ENCODE assay signal across 19 cellular contexts in the genomic region with DNA sequence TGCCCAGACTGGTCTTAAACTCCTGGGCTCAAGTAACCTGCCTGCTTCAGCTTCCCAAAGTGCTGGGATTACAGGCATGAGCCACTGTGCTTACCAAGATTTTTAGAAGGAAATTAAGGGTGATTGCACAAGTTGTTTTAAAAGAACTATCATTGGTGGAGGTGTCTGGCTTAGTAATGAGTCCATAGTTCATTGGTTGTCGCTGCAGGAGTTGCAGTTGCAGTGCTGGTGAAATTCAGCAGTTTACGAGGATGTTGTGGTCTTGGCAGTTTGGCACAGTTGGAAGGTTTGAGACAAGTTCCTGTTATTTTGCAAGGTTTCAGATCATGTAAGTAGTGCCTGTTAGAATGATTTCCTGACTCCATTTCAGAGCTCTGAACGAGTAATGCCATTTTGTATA. TPM values are rescaled to one million over a fixed set of nuclear protein-coding genes. Genes with fewer than 3 reads are reported as not detected.
DNase-seq lines count a peak whose midpoint lies in the region; ATAC-seq and TF ChIP-seq lines count a peak whose summit lies in the region.
"Had no signal": no experiment of that assay in that cellular context is flagged by ENCODE, and none has a peak within 500 bp of the region (broad histone marks: within the 10 kb centered on the region; RNA-seq: fewer than 3 reads in every experiment).

No MANE protein-coding gene starts in this region.

- H3K4me3 ChIP-seq in DND-41 (ENCODE audit: low read depth in 1 of 2, low read length in 2 of 2): no peak overlapping the region; a peak in 1 of 4 replicates
- no peak overlapping the region for H3K4me3 ChIP-seq in ascending aorta
- H3K4me3 ChIP-seq: dorsolateral prefrontal cortex, lung, pancreas, suprapubic skin had no signal

- H3K4me1 ChIP-seq in DND-41 (ENCODE audit: insufficient read depth, low read length) (peaks cover 13% of the 10 kb centered on the region), ascending aorta (no peaks in the 10 kb centered on the region)
- H3K4me1 ChIP-seq: pancreas, suprapubic skin had no signal

- H3K27ac ChIP-seq in DND-41 (ENCODE audit: low read length): peak overlapping the region; percentile 84
- H3K27ac ChIP-seq in ascending aorta: no peak overlapping the region
- H3K27ac ChIP-seq: dorsolateral prefrontal cortex, pancreas, suprapubic skin had no signal

- H3K9ac ChIP-seq in DND-41 (ENCODE audit: low read depth, low read length): no peak overlapping the region

- H3K27me3 ChIP-seq in DND-41 (ENCODE audit: insufficient read depth, low read length, poor library complexity): no peaks in the 10 kb centered on the region
- H3K27me3 ChIP-seq in ascending aorta: no peaks in the 10 kb centered on the region
- H3K27me3 ChIP-seq: pancreas, suprapubic skin had no signal

- H3K36me3 ChIP-seq in DND-41 (ENCODE audit: insufficient read depth, low read length): no peaks in the 10 kb centered on the region
- H3K36me3 ChIP-seq in ascending aorta: no peaks in the 10 kb centered on the region
- H3K36me3 ChIP-seq: pancreas, suprapubic skin had no signal

- H3K79me2 ChIP-seq in DND-41 (ENCODE audit: insufficient read depth, low read length): no peaks in the 10 kb centered on the region

- DNase-seq in DND-41 (peak; percentile 13), LoVo (ENCODE audit: low spot score) (peak; percentile 0), SIG-M5 treated with dmso at 0.1 percent for 504 hours (lab: John Stamatoyannopoulos, UW; ENCODE audit: unreplicated experiment) (peak; percentile 98), left lobe of liver (ENCODE audit: low spot score) (no peak), AG08395 (ENCODE audit: low spot score) (no peak), ascending aorta (ENCODE audit: low spot score in 2 of 2) (no peak), sciatic nerve (ENCODE audit: low spot score) (no peak)
- DNase-seq: activated CD4-positive, alpha-beta T cell treated with anti-CD3 and anti-CD28 coated beads, Interleukin-2, amount 50 U/mL, for 48 hours; activated T-cell treated with anti-CD3 and anti-CD28 coated beads, Interleukin-2, amount 50 U/mL, for 48 hours; C1 segment of cervical spinal cord; dorsolateral prefrontal cortex; glutamatergic neuron; H7; NCI-H526 treated with DMSO at 0.1 percent for 48 hours; pancreas had no signal

- no peak overlapping the region for H3K4me2 ChIP-seq in DND-41 (ENCODE audit: insufficient read depth, low read length)

- TF ChIP-seq CTCF in DND-41 (IDR thresholded peaks at IDR 0.05; ENCODE audit: borderline replicate concordance, extremely low read depth, low read length, poor library complexity, severe bottlenecking) (no peak), ascending aorta (IDR thresholded peaks at IDR 0.05) (no peak)

- H3K9me3 ChIP-seq in DND-41 (ENCODE audit: insufficient read depth, low read length, severe bottlenecking) (no peaks in the 10 kb centered on the region), ascending aorta (no peaks in the 10 kb centered on the region)
- H3K9me3 ChIP-seq: pancreas, suprapubic skin had no signal

- H2AFZ ChIP-seq in DND-41 (ENCODE audit: low read depth, low read length): peak overlapping the region; percentile 58; the same call in 1 of the 2 replicates

- intact Hi-C loops in ascending aorta (cut with DNase I) (loop anchor here (10.0 kb wide), 1 partner anchor 60 kb away; no protein-coding TSS in a partner anchor), sciatic nerve (cut with DNase I) (no loop called here)

- peak; percentile 44; the same call in 2 of the 3 replicates for ATAC-seq in DND-41 (ENCODE audit: insufficient read depth, low read depth)
- ATAC-seq in left lobe of liver: peak; percentile 20
- no peak for ATAC-seq in sciatic nerve

- no peaks in the 10 kb centered on the region for H4K20me1 ChIP-seq in DND-41 (ENCODE audit: insufficient read depth, low read length)

RNA-seq across cellular contexts. Expression of a gene that starts 48.1 kb away (rescaled TPM):
- total RNA-seq in left lobe of liver: 0.25 TPM
- not detected for total RNA-seq in ascending aorta
- total RNA-seq in sciatic nerve: 1.6 TPM
- total RNA-seq: epithelial cell of proximal tubule, skeletal muscle tissue had no signal

Comparison
In these comparisons a context has a peak if more than half of its experiments do, and no peak if none do; other contexts are left out.
1. DNase-seq: peak in DND-41 (single experiment), LoVo (single experiment) and SIG-M5 treated with dmso at 0.1 percent for 504 hours (single experiment); none in left lobe of liver (single experiment), AG08395 (single experiment), ascending aorta (0 of 2) and sciatic nerve (single experiment).